In genomic region chr10:49831352-49832040, GRCh38 we compare ENCODE assay signal across 12 cellular contexts.
DNase-seq lines count a peak whose midpoint lies in the region; ATAC-seq, FAIRE-seq and TF ChIP-seq lines count a peak whose summit lies in the region.
"Had no signal": no experiment of that assay in that cellular context is flagged by ENCODE, and none has a peak within 500 bp of the region (broad histone marks: within the 10 kb centered on the region; RNA-seq: fewer than 3 reads in every experiment).

No MANE protein-coding gene starts in this region.

- CTCF ChIA-PET in HepG2 (lab: Yijun Ruan, JAX; ENCODE audit: low intra/inter-chr PET ratio, low total read pairs) = no interaction called here

- TF ChIP-seq CTCF in epithelial cell of esophagus (IDR thresholded peaks at IDR 0.05; ENCODE audit: insufficient read depth, low read depth, low read length, missing control alignments) (no peak), HepG2 (CRISPR knock-in tag; IDR thresholded peaks at IDR 0.05) (no peak), mesothelial cell of epicardium (IDR thresholded peaks at IDR 0.05; ENCODE audit: unreplicated experiment) (no peak)

- H3K4me3 ChIP-seq in epithelial cell of esophagus (ENCODE audit: low read length) (no peak overlapping the region), HepG2 (replicated peaks in 1 of 3; ENCODE audit: insufficient read depth in 1 of 3, low read depth in 2 of 3, low read length in 3 of 3) (no peak overlapping the region)

- DNase-seq in AG20443 (ENCODE audit: low spot score) (peak; percentile 12), epithelial cell of esophagus (ENCODE audit: low read depth) (peak; percentile 13), mucosa of gallbladder (ENCODE audit: low spot score) (peak; percentile 32), HepG2 (ENCODE audit: low spot score) (no peak), mesothelial cell of epicardium (ENCODE audit: low spot score in 2 of 2, unreplicated experiment in 2 of 2) (no peak)
- DNase-seq: amniotic stem cell, C1 segment of cervical spinal cord, NCI-H524, T-helper 1 cell had no signal

- in situ Hi-C loops in HepG2 (cut with HindIII; ENCODE audit: extremely low pct_ligation_motif_present, low pct_unique_long_range_greater_than_20kb) = no loop called here

- no peaks in the 10 kb centered on the region for H3K9me3 ChIP-seq in HepG2 (ENCODE audit: low read length)

- H3K27me3 Mint-ChIP-seq in mesothelial cell of epicardium (ENCODE audit: low read depth) = no peaks in the 10 kb centered on the region

- no peaks in the 10 kb centered on the region for H3K9me3 Mint-ChIP-seq in mesothelial cell of epicardium

- no TSS peak for BruUV-seq in HepG2 (replicated peaks; lab: Mats Ljungman, UMichigan)

- no peak overlapping the region for H3K9ac ChIP-seq in HepG2 (ENCODE audit: insufficient read depth, low read depth, low read length)

- H3K36me3 ChIP-seq in HepG2 (replicated peaks in 1 of 2; ENCODE audit: control insufficient read depth in 1 of 2, insufficient read depth in 2 of 2, low read length in 2 of 2) = peaks cover 9 to 29% of the 10 kb centered on the region in 2 experiments

- 96% methylated on average over 8 of the region's 8 CpGs for WGBS in HepG2 (ENCODE audit: low lambda C conversion rate)

- H3K4me3 Mint-ChIP-seq in mesothelial cell of epicardium = no peak overlapping the region

- H3K79me2 ChIP-seq in HepG2 (ENCODE audit: insufficient read depth, low read length) = no peaks in the 10 kb centered on the region

- H2AFZ ChIP-seq in HepG2 (ENCODE audit: low read length) = no peak overlapping the region

- POLR2A ChIA-PET in HepG2 (lab: Yijun Ruan, JAX) = no interaction called here

- ATAC-seq in GM21390 (IDR thresholded peaks at IDR 0.05; ENCODE audit: unreplicated experiment) (no peak), GM18858 (IDR thresholded peaks at IDR 0.05; ENCODE audit: unreplicated experiment) (no peak), HepG2 (no peak)

- no peak for FAIRE-seq in HepG2 (lab: Jason Lieb, UNC)

- no peak overlapping the region for H3K27ac ChIP-seq in HepG2 (ENCODE audit: extremely low read length, insufficient read depth, low read length)

- TF ChIP-seq POLR2A in HepG2 (IDR thresholded peaks at IDR 0.05; ENCODE audit: insufficient read depth in 1 of 2, low read depth in 2 of 2, low read length in 2 of 2) = no peak

- intact Hi-C loops in HepG2 (cut with micrococcal nuclease; ENCODE audit: unreplicated experiment) = loop anchor here (2.0 kb wide), 1 partner anchor 23 kb away; no protein-coding TSS in a partner anchor

- TF ChIP-seq RAD21 in Ishikawa (IDR thresholded peaks at IDR 0.05; ENCODE audit: low read depth) = no peak
- no peak for TF ChIP-seq RAD21 in HepG2 (CRISPR knock-in tag; IDR thresholded peaks at IDR 0.05)

- H3K4me2 ChIP-seq in HepG2 (ENCODE audit: low read depth, low read length) = no peak overlapping the region

- TF ChIP-seq EP300 in Ishikawa (IDR thresholded peaks at IDR 0.05; ENCODE audit: borderline replicate concordance) (peak; percentile 80), HepG2 (IDR thresholded peaks at IDR 0.05; ENCODE audit: low read depth in 2 of 2, low read length in 2 of 2) (no peak), HepG2 (CRISPR knock-in tag; IDR thresholded peaks at IDR 0.05; ENCODE audit: borderline replicate concordance) (no peak)

- H3K36me3 Mint-ChIP-seq in mesothelial cell of epicardium = peaks cover 15% of the 10 kb centered on the region

- no peak overlapping the region for H3K27ac Mint-ChIP-seq in mesothelial cell of epicardium

- no peaks in the 10 kb centered on the region for H3K27me3 ChIP-seq in HepG2 (ENCODE audit: control insufficient read depth in 1 of 2, insufficient read depth in 2 of 2, low read length in 2 of 2)

- no peaks in the 10 kb centered on the region for H4K20me1 ChIP-seq in HepG2 (ENCODE audit: insufficient read depth, low read length)

- H3K4me1 Mint-ChIP-seq in mesothelial cell of epicardium = peaks cover 18% of the 10 kb centered on the region

- peaks cover 3% of the 10 kb centered on the region for H3K4me1 ChIP-seq in HepG2 (ENCODE audit: insufficient read depth, low read length)

TF ChIP-seq in Ishikawa, 13 proteins besides CTCF, POLR2A, EP300 and RAD21 (continues in another document):
- TF ChIP-seq NFIC (IDR thresholded peaks at IDR 0.05) (0 out of 2 replicates have a peak, but pooled peaks have one; percentile 20), MAX (IDR thresholded peaks at IDR 0.05) (peak; percentile 18; the same call in 1 of the 2 replicates), REST (IDR thresholded peaks at IDR 0.05; ENCODE audit: low read depth) (no peak), CREB1 (IDR thresholded peaks at IDR 0.05; ENCODE audit: low read depth) (no peak), EGR1 (IDR thresholded peaks at IDR 0.05) (no peak), ZBTB7A (IDR thresholded peaks at IDR 0.05; ENCODE audit: low read depth) (no peak), FOXM1 (IDR thresholded peaks at IDR 0.05; ENCODE audit: borderline replicate concordance, low read depth) (peak; percentile 43; the same call in 1 of the 2 replicates), TAF1 (IDR thresholded peaks at IDR 0.05; ENCODE audit: low read depth) (no peak), CEBPB (IDR thresholded peaks at IDR 0.05) (no peak), TEAD4 (IDR thresholded peaks at IDR 0.05) (peak; percentile 85)

TF ChIP-seq in HepG2, 621 proteins besides CTCF, POLR2A, EP300 and RAD21:
- TF ChIP-seq CREM (IDR thresholded peaks at IDR 0.05) = no peak
- TF ChIP-seq CREM (CRISPR knock-in tag; IDR thresholded peaks at IDR 0.05) = no peak
- TF ChIP-seq XBP1 (CRISPR knock-in tag; IDR thresholded peaks at IDR 0.05) = no peak
- no peak for TF ChIP-seq ZNF20 (CRISPR knock-in tag; IDR thresholded peaks at IDR 0.05)
- TF ChIP-seq ELF3 (CRISPR knock-in tag; IDR thresholded peaks at IDR 0.05) = no peak
- TF ChIP-seq TCF12 (IDR thresholded peaks at IDR 0.05) = no peak
- TF ChIP-seq TCF12 (CRISPR knock-in tag; IDR thresholded peaks at IDR 0.05) = no peak

Comparison
In these comparisons a context has a peak if more than half of its experiments do, and no peak if none do; other contexts are left out.
1. DNase-seq: peak in AG20443 (single experiment), epithelial cell of esophagus (single experiment) and mucosa of gallbladder (single experiment); none in HepG2 (single experiment) and mesothelial cell of epicardium (0 of 2).